In genomic region chr21:46203203-46203600, GRCh38 we compare ENCODE assay signal across 25 cellular contexts. TPM values are rescaled to one million over a fixed set of nuclear protein-coding genes. Genes with fewer than 3 reads are reported as not detected.
DNase-seq lines count a peak whose midpoint lies in the region; ATAC-seq and TF ChIP-seq lines count a peak whose summit lies in the region.
"Had no signal": no experiment of that assay in that cellular context is flagged by ENCODE, and none has a peak within 500 bp of the region (broad histone marks: within the 10 kb centered on the region; RNA-seq: fewer than 3 reads in every experiment).

No MANE protein-coding gene starts in this region.

- H3K4me1 Mint-ChIP-seq in stimulated activated effector memory CD8-positive, alpha-beta T cell treated with anti-CD3 and anti-CD28 coated beads, Interleukin-12 subunit alpha, Interleukin-12 subunit beta, amount 100 ng/mL, for 72 hours, result no peaks in the 10 kb centered on the region
- H3K4me1 Mint-ChIP-seq: activated CD4-positive, alpha-beta T cell treated with anti-CD3 and anti-CD28 coated beads for 36 hours; activated naive CD4-positive, alpha-beta T cell treated with anti-CD3 and anti-CD28 coated beads, Interleukin-2, amount 10 ng/mL, durations not matched to agents 7 days and 5 days had no signal

- peaks cover 90% of the 10 kb centered on the region for H3K36me3 ChIP-seq in RWPE2 (ENCODE audit: low read depth)

- no peak overlapping the region for H3K4me3 Mint-ChIP-seq in stimulated activated effector memory CD8-positive, alpha-beta T cell treated with anti-CD3 and anti-CD28 coated beads, Interleukin-12 subunit alpha, Interleukin-12 subunit beta, amount 100 ng/mL, for 72 hours
- H3K4me3 Mint-ChIP-seq: activated CD4-positive, alpha-beta T cell treated with anti-CD3 and anti-CD28 coated beads for 36 hours; activated naive CD4-positive, alpha-beta T cell treated with anti-CD3 and anti-CD28 coated beads, Interleukin-2, amount 10 ng/mL, durations not matched to agents 7 days and 5 days had no signal

- no peaks in the 10 kb centered on the region for H3K9me3 Mint-ChIP-seq in stimulated activated effector memory CD8-positive, alpha-beta T cell treated with anti-CD3 and anti-CD28 coated beads, Interleukin-12 subunit alpha, Interleukin-12 subunit beta, amount 100 ng/mL, for 72 hours
- H3K9me3 Mint-ChIP-seq: activated naive CD4-positive, alpha-beta T cell treated with anti-CD3 and anti-CD28 coated beads, Interleukin-2, amount 10 ng/mL, durations not matched to agents 7 days and 5 days had no signal

- H3K36me3 Mint-ChIP-seq in stimulated activated effector memory CD8-positive, alpha-beta T cell treated with anti-CD3 and anti-CD28 coated beads, Interleukin-12 subunit alpha, Interleukin-12 subunit beta, amount 100 ng/mL, for 72 hours, result peaks cover 47% of the 10 kb centered on the region

- no peaks in the 10 kb centered on the region for H3K9me3 ChIP-seq in RWPE2 (ENCODE audit: severe bottlenecking)
- H3K9me3 ChIP-seq: A549, BE2C, suprapubic skin, vagina had no signal

- no peaks in the 10 kb centered on the region for H3K4me1 ChIP-seq in RWPE2 (ENCODE audit: insufficient read depth, poor library complexity, severe bottlenecking)
- H3K4me1 ChIP-seq: A549, BE2C, suprapubic skin, vagina had no signal

- peak; percentile 71 for DNase-seq in cardiac septum (ENCODE audit: low spot score)
- no peak for DNase-seq in Right ventricle myocardium superior
- DNase-seq in RWPE2 (ENCODE audit: low spot score), result peak; percentile 27
- DNase-seq in islet precursor cell, result peak; percentile 22
- no peak for DNase-seq in stimulated activated effector memory CD8-positive, alpha-beta T cell treated with anti-CD3 and anti-CD28 coated beads, Interleukin-12 subunit alpha, Interleukin-12 subunit beta, amount 100 ng/mL, for 72 hours (ENCODE audit: low spot score in 2 of 2)
- DNase-seq in cerebellum (ENCODE audit: low spot score), result no peak
- DNase-seq in stimulated activated CD4-positive, alpha-beta T cell treated with anti-CD3 and anti-CD28 coated beads, Interleukin-15, amount 100 ng/mL, for 24 hours, result no peak
- DNase-seq in anterior cingulate cortex (lab: John Stamatoyannopoulos, UW), result no peak
- DNase-seq: activated CD4-positive, alpha-beta T cell treated with anti-CD3 and anti-CD28 coated beads for 36 hours; activated naive CD4-positive, alpha-beta T cell treated with anti-CD3 and anti-CD28 coated beads, Interleukin-2, amount 10 ng/mL, durations not matched to agents 7 days and 5 days; BE2C; DMS79 treated with DMSO at 0.1 percent for 48 hours; erythroblast; GOT3; Kasumi-1; MV-4-11; NCI-H146; NCI-H446 treated with DMSO at 0.1 percent for 48 hours; SHP77; small intestine had no signal

- intact Hi-C loops in cardiac septum (cut with DNase I) (no loop called here), Right ventricle myocardium superior (cut with DNase I) (no loop called here)

- no peak for ATAC-seq in Right ventricle myocardium superior (ENCODE audit: poor library complexity)
- no peak for ATAC-seq in RWPE2 (ENCODE audit: low read depth)
- ATAC-seq in stimulated activated effector memory CD8-positive, alpha-beta T cell treated with anti-CD3 and anti-CD28 coated beads, Interleukin-12 subunit alpha, Interleukin-12 subunit beta, amount 100 ng/mL, for 72 hours, result no peak
- ATAC-seq: A549; activated CD4-positive, alpha-beta T cell treated with anti-CD3 and anti-CD28 coated beads for 36 hours had no signal

- H3K4me3 ChIP-seq in RWPE2 (ENCODE audit: severe bottlenecking), result no peak overlapping the region
- H3K4me3 ChIP-seq: A549, cardiac muscle cell, suprapubic skin, vagina had no signal

- TF ChIP-seq CTCF in RWPE2 (IDR thresholded peaks at IDR 0.05; ENCODE audit: poor library complexity, severe bottlenecking), result no peak

- peak overlapping the region; percentile 73 for H3K27ac Mint-ChIP-seq in stimulated activated effector memory CD8-positive, alpha-beta T cell treated with anti-CD3 and anti-CD28 coated beads, Interleukin-12 subunit alpha, Interleukin-12 subunit beta, amount 100 ng/mL, for 72 hours
- H3K27ac Mint-ChIP-seq: activated CD4-positive, alpha-beta T cell treated with anti-CD3 and anti-CD28 coated beads for 36 hours; activated naive CD4-positive, alpha-beta T cell treated with anti-CD3 and anti-CD28 coated beads, Interleukin-2, amount 10 ng/mL, durations not matched to agents 7 days and 5 days had no signal

- no peak overlapping the region for H3K27ac ChIP-seq in RWPE2 (ENCODE audit: poor library complexity, severe bottlenecking)
- H3K27ac ChIP-seq: A549, cardiac muscle cell, suprapubic skin, vagina had no signal

- H3K27me3 ChIP-seq in RWPE2 (ENCODE audit: insufficient read depth, poor library complexity, severe bottlenecking), result no peaks in the 10 kb centered on the region
- H3K27me3 ChIP-seq: BE2C, cardiac muscle cell, suprapubic skin, vagina had no signal

RNA-seq across cellular contexts. Expression of gene SPATC1L, which starts 18.9 kb away (rescaled TPM):
- total RNA-seq in cardiac septum (7.3 TPM), Right ventricle myocardium superior (6.3 TPM), cerebellum (6.0 TPM)

RNA-seq across cellular contexts. Expression of gene LSS, which starts 25.4 kb away (rescaled TPM):
- 34.9 TPM for total RNA-seq in cardiac septum
- 57.9 TPM for total RNA-seq in Right ventricle myocardium superior
- 64.2 TPM for total RNA-seq in cerebellum

RNA-seq across cellular contexts. Expression of gene FTCD, which starts 47.8 kb away (rescaled TPM):
- total RNA-seq in cardiac septum, result 0.83 TPM
- total RNA-seq in Right ventricle myocardium superior, result 1.9 TPM
- total RNA-seq in cerebellum, result 0.73 TPM
- total RNA-seq: pulmonary artery endothelial cell, suprapubic skin, vagina had no signal

Comparison
In these comparisons a context has a peak if more than half of its experiments do, and no peak if none do; other contexts are left out.
1. DNase-seq: peak in cardiac septum (single experiment), RWPE2 (single experiment) and islet precursor cell (single experiment); none in Right ventricle myocardium superior (single experiment), stimulated activated effector memory CD8-positive, alpha-beta T cell treated with anti-CD3 and anti-CD28 coated beads, Interleukin-12 subunit alpha, Interleukin-12 subunit beta, amount 100 ng/mL, for 72 hours (0 of 2), cerebellum (single experiment), stimulated activated CD4-positive, alpha-beta T cell treated with anti-CD3 and anti-CD28 coated beads, Interleukin-15, amount 100 ng/mL, for 24 hours (single experiment) and anterior cingulate cortex (0 of 58).